1 cellular context compared by ENCODE assay signal in the genomic region with DNA sequence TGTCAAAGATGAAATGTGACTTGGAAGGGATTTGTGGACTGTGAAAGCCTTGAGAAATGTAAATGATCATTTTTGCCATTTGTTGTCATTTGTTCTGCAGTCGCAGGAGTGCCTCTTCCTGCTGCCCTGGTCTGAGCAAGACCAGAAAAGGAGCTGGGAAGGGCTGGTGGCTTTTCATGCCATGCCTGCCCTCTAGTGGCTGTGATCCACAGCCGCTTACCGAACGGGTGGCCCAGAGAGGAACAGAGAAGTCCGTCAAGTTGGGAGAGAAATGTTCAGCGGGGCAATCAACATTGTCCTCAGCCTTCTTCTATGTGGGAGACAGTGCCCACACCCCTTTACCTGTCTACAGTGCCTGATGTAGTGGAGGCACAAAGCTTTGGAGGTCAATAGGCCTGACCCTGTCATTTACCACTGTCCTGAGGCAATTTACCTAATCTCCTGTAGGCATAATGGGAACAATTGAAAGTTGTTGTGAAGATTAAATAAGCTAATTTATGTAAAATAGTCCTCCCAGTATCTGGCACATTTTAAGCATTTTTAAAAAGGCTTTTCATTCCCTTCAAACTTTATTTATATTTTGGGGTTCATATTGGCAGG.
TF ChIP-seq lines count a peak whose summit lies in the region.

No MANE protein-coding gene starts in this region.

TF ChIP-seq in HEK293, 187 proteins besides CTCF, POLR2A, EP300 and RAD21:
- TF ChIP-seq PRDM2 (tag by site-specific recombination; IDR thresholded peaks at IDR 0.05; ENCODE audit: borderline replicate concordance): no peak
- TF ChIP-seq ZNF660 (tag by site-specific recombination; IDR thresholded peaks at IDR 0.05): peak; percentile 98
- no peak for TF ChIP-seq ZNF202 (tag by site-specific recombination; IDR thresholded peaks at IDR 0.05; ENCODE audit: borderline replicate concordance)
- no peak for TF ChIP-seq ZNF311 (tag by site-specific recombination; IDR thresholded peaks at IDR 0.05; ENCODE audit: borderline replicate concordance)
- TF ChIP-seq REPIN1 (tag by site-specific recombination; IDR thresholded peaks at IDR 0.05; ENCODE audit: low read depth): no peak
- TF ChIP-seq SP7 (tag by site-specific recombination; IDR thresholded peaks at IDR 0.05): no peak
- 0 out of 2 replicates have a peak, but pooled peaks have one; percentile 38 for TF ChIP-seq ZNF768 (tag by site-specific recombination; IDR thresholded peaks at IDR 0.05)
- TF ChIP-seq ZNF112 (tag by site-specific recombination; IDR thresholded peaks at IDR 0.05): no peak
- no peak for TF ChIP-seq MYNN (tag by site-specific recombination; IDR thresholded peaks at IDR 0.05; ENCODE audit: borderline replicate concordance)
- no peak for TF ChIP-seq SP3 (tag by site-specific recombination; IDR thresholded peaks at IDR 0.05)
- TF ChIP-seq ZNF654 (tag by site-specific recombination; IDR thresholded peaks at IDR 0.05; ENCODE audit: low read depth): peak; percentile 88
- TF ChIP-seq ZNF580 (tag by site-specific recombination; IDR thresholded peaks at IDR 0.05): no peak
- TF ChIP-seq ZSCAN23 (tag by site-specific recombination; IDR thresholded peaks at IDR 0.05): no peak
